ENCODE assay signal across 13 cellular contexts in the genomic region with DNA sequence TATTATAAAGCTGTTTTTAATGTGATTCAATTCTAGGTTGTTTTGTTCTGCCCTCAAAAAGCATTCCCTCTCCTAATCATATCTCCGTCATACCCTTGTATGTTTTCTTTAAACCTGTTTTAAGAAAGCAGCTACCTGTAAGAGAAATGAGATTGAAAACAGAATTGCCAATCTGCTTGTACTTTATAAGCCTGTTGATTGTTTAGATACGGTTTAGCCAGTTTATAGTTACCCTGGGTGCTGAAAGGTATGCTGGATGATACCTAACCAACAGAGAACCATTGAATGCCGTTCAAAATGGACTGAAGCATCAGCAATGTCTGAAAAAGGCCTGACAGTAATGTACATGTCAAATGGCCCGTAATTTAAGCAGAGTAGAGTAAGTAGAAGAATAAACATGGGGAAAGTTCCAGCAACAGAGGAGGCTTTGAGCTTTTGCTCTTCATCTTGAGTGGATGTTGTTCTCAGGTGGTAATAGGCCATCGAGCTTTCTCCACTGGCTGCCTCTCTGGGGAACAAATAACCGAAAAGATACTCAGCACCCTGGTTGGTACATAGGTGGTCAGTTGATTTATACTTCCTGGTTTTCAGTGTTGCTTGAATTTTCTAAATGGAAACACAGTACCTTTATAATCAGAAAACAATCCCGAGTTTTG. TPM values are rescaled to one million over a fixed set of nuclear protein-coding genes. Genes with fewer than 3 reads are reported as not detected.
DNase-seq lines count a peak whose midpoint lies in the region; ATAC-seq and TF ChIP-seq lines count a peak whose summit lies in the region.
"Had no signal": no experiment of that assay in that cellular context is flagged by ENCODE, and none has a peak within 500 bp of the region (broad histone marks: within the 10 kb centered on the region; RNA-seq: fewer than 3 reads in every experiment).

No MANE protein-coding gene starts in this region.

- no peak overlapping the region for H3K4me3 Mint-ChIP-seq in mesothelial cell of epicardium
- H3K4me3 Mint-ChIP-seq: T-helper 2 cell treated with Interferon-gamma antibody and Interleukin-4, amounts not matched to agents 5 μg/mL and 100 μg/mL, for 36 hours had no signal

- no peaks in the 10 kb centered on the region for H3K27me3 ChIP-seq in BLaER1 treated with 17β-estradiol and CSF1 and Interleukin-3, amounts not matched to agents 10 nM and 100 nM
- H3K27me3 ChIP-seq in DOHH2 (ENCODE audit: control insufficient read depth, low read length), result no peaks in the 10 kb centered on the region
- H3K27me3 ChIP-seq in MM.1S (replicated peaks; ENCODE audit: insufficient read depth, low read length), result no peaks in the 10 kb centered on the region

- peaks cover 26 to 44% (median 33%) of the 10 kb centered on the region in 11 experiments for H3K9me3 ChIP-seq in BLaER1 treated with 17β-estradiol and CSF1 and Interleukin-3, amounts not matched to agents 10 nM and 100 nM (replicated peaks in 1 of 11)
- H3K9me3 ChIP-seq in DOHH2 (ENCODE audit: control insufficient read depth, insufficient read depth, low read length) (no peaks in the 10 kb centered on the region), SK-N-MC (ENCODE audit: low read depth, low read length) (no peaks in the 10 kb centered on the region), MM.1S (replicated peaks; ENCODE audit: insufficient read depth, low read length) (no peaks in the 10 kb centered on the region)

- ATAC-seq in HG03280 (IDR thresholded peaks at IDR 0.05; ENCODE audit: unreplicated experiment), result no peak

- H3K4me1 ChIP-seq in BLaER1 treated with 17β-estradiol and CSF1 and Interleukin-3, amounts not matched to agents 10 nM and 100 nM, result peaks cover 44 to 72% (median 52%) of the 10 kb centered on the region in 10 experiments
- H3K4me1 ChIP-seq in DOHH2 (ENCODE audit: control insufficient read depth, low read length), result peaks cover 49% of the 10 kb centered on the region
- no peaks in the 10 kb centered on the region for H3K4me1 ChIP-seq in MM.1S (ENCODE audit: low read length)

- H3K4me3 ChIP-seq in BLaER1 treated with 17β-estradiol and CSF1 and Interleukin-3, amounts not matched to agents 10 nM and 100 nM, result no peak overlapping the region
- H3K4me3 ChIP-seq in DOHH2 (ENCODE audit: low read length) (0 out of 2 replicates have a peak overlapping the region, but pooled peaks have one; percentile 0), SK-N-MC (no peak overlapping the region), MM.1S (ENCODE audit: low read length) (no peak overlapping the region)

- peaks cover 29 to 86% (median 78%) of the 10 kb centered on the region in 11 experiments; a peak in 21 of 22 replicates for H4K20me1 ChIP-seq in BLaER1 treated with 17β-estradiol and CSF1 and Interleukin-3, amounts not matched to agents 10 nM and 100 nM
- peaks cover 15% of the 10 kb centered on the region for H4K20me1 ChIP-seq in DOHH2 (ENCODE audit: control insufficient read depth, insufficient read depth, low read depth, low read length)
- H4K20me1 ChIP-seq in MM.1S (ENCODE audit: insufficient read depth, low read length), result no peaks in the 10 kb centered on the region

- H3K4me1 Mint-ChIP-seq in mesothelial cell of epicardium, result peaks cover 48% of the 10 kb centered on the region

- H3K9me3 Mint-ChIP-seq in mesothelial cell of epicardium, result no peaks in the 10 kb centered on the region
- H3K9me3 Mint-ChIP-seq: T-helper 2 cell treated with Interferon-gamma antibody and Interleukin-4, amounts not matched to agents 5 μg/mL and 100 μg/mL, for 36 hours had no signal

- H3K27ac ChIP-seq in BLaER1 treated with 17β-estradiol and CSF1 and Interleukin-3, amounts not matched to agents 10 nM and 100 nM, result peak overlapping the region in 2 of 11 experiments; percentile 13 to 31; a peak in 3 of 22 replicates
- H3K27ac ChIP-seq in DOHH2 (ENCODE audit: low read depth, low read length), result no peak overlapping the region
- H3K27ac ChIP-seq in SK-N-MC, result peak overlapping the region; percentile 52
- no peak overlapping the region for H3K27ac ChIP-seq in MM.1S (ENCODE audit: low read length)
- H3K27ac ChIP-seq: C4-2B, KMS-11 had no signal

- H2AFZ ChIP-seq in MM.1S (ENCODE audit: low read length), result no peak overlapping the region

- H3K4me2 ChIP-seq in BLaER1 treated with 17β-estradiol and CSF1 and Interleukin-3, amounts not matched to agents 10 nM and 100 nM, result peak overlapping the region in 10 of 11 experiments; percentile 10 to 54 (median 24); a peak in 16 of 22 replicates
- H3K4me2 ChIP-seq in DOHH2 (ENCODE audit: low read length), result peak overlapping the region; percentile 23
- no peak overlapping the region for H3K4me2 ChIP-seq in MM.1S (ENCODE audit: low read depth, low read length)
- H3K4me2 ChIP-seq: KMS-11 had no signal

- H3K9me2 ChIP-seq in DOHH2 (replicated peaks; ENCODE audit: control insufficient read depth, low read length) (no peaks in the 10 kb centered on the region), MM.1S (replicated peaks; ENCODE audit: insufficient read depth, low read length) (no peaks in the 10 kb centered on the region)

- no peaks in the 10 kb centered on the region for H3K27me3 Mint-ChIP-seq in mesothelial cell of epicardium (ENCODE audit: low read depth)

- H3F3A ChIP-seq in DOHH2 (ENCODE audit: control insufficient read depth, insufficient read depth), result peaks cover 23% of the 10 kb centered on the region
- no peaks in the 10 kb centered on the region for H3F3A ChIP-seq in MM.1S (ENCODE audit: insufficient read depth, low read length)

- peaks cover 10 to 73% (median 25%) of the 10 kb centered on the region in 11 experiments; a peak in 20 of 22 replicates for H3K36me3 ChIP-seq in BLaER1 treated with 17β-estradiol and CSF1 and Interleukin-3, amounts not matched to agents 10 nM and 100 nM
- H3K36me3 ChIP-seq in DOHH2 (ENCODE audit: control insufficient read depth, low read length) (peaks cover 8% of the 10 kb centered on the region), SK-N-MC (ENCODE audit: insufficient read depth, low read length) (no peaks in the 10 kb centered on the region; the same call in 1 of the 2 replicates), MM.1S (replicated peaks; ENCODE audit: insufficient read depth, low read length) (no peaks in the 10 kb centered on the region)

- H3K79me2 ChIP-seq in DOHH2 (ENCODE audit: control insufficient read depth, low read length), result peaks cover 77% of the 10 kb centered on the region
- peaks cover 77% of the 10 kb centered on the region for H3K79me2 ChIP-seq in MM.1S (ENCODE audit: low read length)

- TF ChIP-seq CTCF in DOHH2 (IDR thresholded peaks at IDR 0.05; ENCODE audit: low read depth, low read length, poor library complexity, severe bottlenecking), result no peak
- TF ChIP-seq CTCF in mesothelial cell of epicardium (IDR thresholded peaks at IDR 0.05; ENCODE audit: unreplicated experiment), result no peak
- no peak for TF ChIP-seq CTCF in MM.1S (IDR thresholded peaks at IDR 0.05; ENCODE audit: low read length)

- no peaks in the 10 kb centered on the region for H3K36me3 Mint-ChIP-seq in mesothelial cell of epicardium

- H3K27ac Mint-ChIP-seq in mesothelial cell of epicardium, result peak overlapping the region; percentile 13

- no peak overlapping the region for H3K9ac ChIP-seq in BLaER1 treated with 17β-estradiol and CSF1 and Interleukin-3, amounts not matched to agents 10 nM and 100 nM
- H3K9ac ChIP-seq in SK-N-MC (ENCODE audit: insufficient read length), result no peak overlapping the region
- H3K9ac ChIP-seq in MM.1S (ENCODE audit: low read length), result no peak overlapping the region
- H3K9ac ChIP-seq: KMS-11 had no signal

- DNase-seq in SK-N-MC (ENCODE audit: low read depth, low spot score) (no peak), mesothelial cell of epicardium (ENCODE audit: low spot score in 2 of 2, unreplicated experiment in 2 of 2) (no peak), MM.1S (no peak)
- DNase-seq in activated CD8-positive, alpha-beta memory T cell treated with anti-CD3 and anti-CD28 coated beads, Interleukin-2, amount 50 U/mL, for 48 hours, result no peak
- DNase-seq: amygdala, dermis blood vessel endothelial cell, retina had no signal

RNA-seq across cellular contexts. Expression of a gene that starts 27.5 kb away (rescaled TPM):
- 26.2 to 27.7 TPM (median 27.3 TPM) in 3 replicates for total RNA-seq in mesothelial cell of epicardium
